ENCODE assay signal across 14 cellular contexts in genomic region chr12:101018540-101018939, GRCh38.
A peak's percentile ranks its signal among the peaks of the same experiment; 100 is the strongest.
DNase-seq lines count a peak whose midpoint lies in the region; ATAC-seq and TF ChIP-seq lines count a peak whose summit lies in the region.
"Had no signal": no experiment of that assay in that cellular context is flagged by ENCODE, and none has a peak within 500 bp of the region (broad histone marks: within the 10 kb centered on the region; RNA-seq: fewer than 3 reads in every experiment).

No MANE protein-coding gene starts in this region.

- intact Hi-C loops in CD14-positive monocyte (cut with micrococcal nuclease) = no loop called here

- TF ChIP-seq CTCF in fibroblast of villous mesenchyme (IDR thresholded peaks at IDR 0.05; ENCODE audit: insufficient read depth, low read depth, low read length) (no peak), CD14-positive monocyte (IDR thresholded peaks at IDR 0.05) (no peak)

- no peaks in the 10 kb centered on the region for H3K27me3 Mint-ChIP-seq in CD14-positive monocyte (ENCODE audit: low read depth in 3 of 3)

- DNase-seq in HCEC 1CT (peak; percentile 91), SW480 (ENCODE audit: low spot score) (peak; percentile 40), fibroblast of villous mesenchyme (ENCODE audit: low read depth) (peak; percentile 31), skeletal muscle cell (ENCODE audit: low read depth) (peak; percentile 67), CD14-positive monocyte (ENCODE audit: low spot score) (no peak), NCI-H748 treated with DMSO at 0.1 percent for 48 hours (lab: John Stamatoyannopoulos, UW) (no peak)
- DNase-seq: activated CD4-positive, alpha-beta T cell treated with anti-CD3 and anti-CD28 coated beads for 48 hours; head of caudate nucleus; NCI-H1105 treated with DMSO at 0.1 percent for 48 hours; Peyer's patch; stimulated activated CD4-positive, alpha-beta T cell treated with anti-CD3 and anti-CD28 coated beads, Interleukin-2, amount 100 ng/mL, for 48 hours had no signal

- no peak for ATAC-seq in HG02763 (IDR thresholded peaks at IDR 0.05; ENCODE audit: unreplicated experiment)
- no peak for ATAC-seq in GM21367 (IDR thresholded peaks at IDR 0.05; ENCODE audit: unreplicated experiment)

- H3K27ac Mint-ChIP-seq in CD14-positive monocyte = no peak overlapping the region

- no peak overlapping the region for H3K4me3 Mint-ChIP-seq in CD14-positive monocyte

- no peaks in the 10 kb centered on the region for H3K4me1 Mint-ChIP-seq in CD14-positive monocyte

- H3K9me3 Mint-ChIP-seq in CD14-positive monocyte = peaks cover 0 to 6% (median 3%) of the 10 kb centered on the region in 7 donors

- H3K4me3 ChIP-seq in fibroblast of villous mesenchyme (ENCODE audit: low read depth, low read length) (no peak overlapping the region), skeletal muscle cell (ENCODE audit: low read depth, low read length) (no peak overlapping the region)
- H3K4me3 ChIP-seq: Peyer's patch, thoracic aorta had no signal

- no peaks in the 10 kb centered on the region for H3K36me3 Mint-ChIP-seq in CD14-positive monocyte

Comparison
In these comparisons a context has a peak if more than half of its experiments do, and no peak if none do; other contexts are left out.
1. DNase-seq: peak in HCEC 1CT (single experiment), SW480 (single experiment), fibroblast of villous mesenchyme (single experiment) and skeletal muscle cell (single experiment); none in CD14-positive monocyte (single experiment) and NCI-H748 treated with DMSO at 0.1 percent for 48 hours (single experiment).